9 cellular contexts compared by ENCODE assay signal in the genomic region with DNA sequence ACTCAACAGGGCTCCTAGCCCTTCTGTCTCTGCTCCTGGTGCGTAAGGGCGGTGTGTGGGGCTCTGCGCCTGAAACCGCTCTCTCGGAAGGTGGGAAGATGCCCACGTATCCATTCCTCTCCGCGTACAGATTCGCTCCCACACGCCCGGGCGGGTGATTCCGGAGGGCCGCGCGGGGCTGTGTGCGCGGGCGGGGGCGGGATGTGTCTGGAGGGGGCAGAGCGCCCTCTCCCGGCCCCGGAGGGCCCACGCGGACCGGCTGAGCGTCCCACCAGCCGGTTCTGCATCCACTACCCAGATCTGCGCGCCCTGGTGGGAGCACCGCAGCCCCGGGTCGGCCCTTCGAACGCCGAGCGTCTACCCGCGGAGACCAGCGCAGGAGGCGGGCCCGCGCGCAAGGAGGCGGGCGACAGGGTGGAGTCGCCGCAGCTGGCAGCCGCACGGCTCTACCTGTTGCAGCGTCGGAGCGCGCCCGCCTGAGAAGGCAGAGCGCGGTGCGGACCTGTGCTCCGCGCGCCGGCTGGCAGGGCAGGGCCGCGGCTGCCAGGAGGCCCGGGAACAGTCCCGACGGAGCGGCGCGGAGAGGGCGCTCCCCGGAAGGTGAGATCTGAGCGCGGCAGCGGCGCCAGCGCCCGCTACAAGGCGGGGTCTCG. TPM values are rescaled to one million over a fixed set of nuclear protein-coding genes. Genes with fewer than 3 reads are reported as not detected.
DNase-seq lines count a peak whose midpoint lies in the region; FAIRE-seq and TF ChIP-seq lines count a peak whose summit lies in the region.
"Had no signal": no experiment of that assay in that cellular context is flagged by ENCODE, and none has a peak within 500 bp of the region (broad histone marks: within the 10 kb centered on the region; RNA-seq: fewer than 3 reads in every experiment).

No MANE protein-coding gene starts in this region.

- H3K36me3 Mint-ChIP-seq in Caco-2 (ENCODE audit: insufficient read depth, unreplicated experiment): no peaks in the 10 kb centered on the region

- H3K9me3 ChIP-seq in Caco-2: peaks cover 4% of the 10 kb centered on the region; the same call in 1 of the 2 replicates
- H3K9me3 ChIP-seq in skeletal muscle tissue (ENCODE audit: control insufficient read depth in 3 of 3, low read length in 3 of 3): no peaks in the 10 kb centered on the region

- H3K27ac Mint-ChIP-seq in Caco-2 (ENCODE audit: unreplicated experiment): no peak overlapping the region

- no TSS peak for BruUV-seq in Caco-2 (replicated peaks; lab: Mats Ljungman, UMichigan)

- peaks cover 32% of the 10 kb centered on the region for H3K27me3 Mint-ChIP-seq in Caco-2 (ENCODE audit: insufficient read depth, unreplicated experiment)

- intact Hi-C loops in Caco-2 (cut with micrococcal nuclease; ENCODE audit: unreplicated experiment): loop anchor here (1.0 to 5.0 kb wide), 2 partner anchors 87 to 177 kb away; no protein-coding TSS in a partner anchor

- CTCF ChIA-PET in Caco-2 (lab: Charles Lee): interaction anchor here (0.6 to 1.0 kb wide), 3 partner anchors 87 to 734 kb away, joined by 3 to 11 read pairs (median 3); no protein-coding TSS in a partner anchor

- H3K27me3 ChIP-seq in Caco-2 (replicated peaks; ENCODE audit: control insufficient read depth, insufficient read depth, low read length): peaks cover 5% of the 10 kb centered on the region
- H3K27me3 ChIP-seq in brain microvascular endothelial cell (replicated peaks): peaks cover 34% of the 10 kb centered on the region
- peaks cover 51 to 56% (median 52%) of the 10 kb centered on the region in 3 donors for H3K27me3 ChIP-seq in skeletal muscle tissue (ENCODE audit: control insufficient read depth in 3 of 3, insufficient read depth in 3 of 3, low read length in 3 of 3)

- in situ Hi-C loops in brain microvascular endothelial cell (cut with HindIII; ENCODE audit: low pct_ligation_motif_present, low sequenced_read_pairs): no loop called here

- H3K36me3 ChIP-seq in Caco-2 (ENCODE audit: control insufficient read depth, insufficient read depth, low read length): no peaks in the 10 kb centered on the region
- no peaks in the 10 kb centered on the region for H3K36me3 ChIP-seq in brain microvascular endothelial cell (replicated peaks)
- no peaks in the 10 kb centered on the region for H3K36me3 ChIP-seq in skeletal muscle tissue (ENCODE audit: control insufficient read depth in 3 of 3, insufficient read depth in 3 of 3, low read length in 3 of 3)

- no peaks in the 10 kb centered on the region for H3K9me3 Mint-ChIP-seq in Caco-2 (ENCODE audit: unreplicated experiment)

- peak; percentile 44 to 46 for TF ChIP-seq CTCF in Caco-2 (IDR thresholded peaks at IDR 0.05; ENCODE audit: insufficient read depth in 1 of 2, low read depth in 1 of 2, low read length in 1 of 2, severe bottlenecking in 1 of 2, unreplicated experiment in 1 of 2)
- TF ChIP-seq CTCF in GM20000 (IDR thresholded peaks at IDR 0.05; ENCODE audit: extremely low read depth, missing control alignments): peak; percentile 34
- TF ChIP-seq CTCF in brain microvascular endothelial cell (IDR thresholded peaks at IDR 0.05; ENCODE audit: low read depth, low read length, missing control alignments): peak; percentile 57

- H3K4me3 Mint-ChIP-seq in Caco-2 (ENCODE audit: unreplicated experiment): peak overlapping the region; percentile 85

- no peak overlapping the region for H3K27ac ChIP-seq in brain microvascular endothelial cell
- no peak overlapping the region for H3K27ac ChIP-seq in skeletal muscle tissue (ENCODE audit: low read depth, low read length)

- H3K4me3 ChIP-seq in Caco-2 (ENCODE audit: low read depth, low read length) (peak overlapping the region; percentile 32), brain microvascular endothelial cell (ENCODE audit: low read depth, low read length) (peak overlapping the region; percentile 53), skeletal muscle tissue (ENCODE audit: low read length in 3 of 3) (peak overlapping the region; percentile 13 to 51 (median 27))

- H3K9ac ChIP-seq in skeletal muscle tissue (ENCODE audit: low read depth in 1 of 3, low read length in 3 of 3): no peak overlapping the region

- H3K4me1 ChIP-seq in Caco-2 (peaks cover 8% of the 10 kb centered on the region; the same call in 1 of the 2 replicates), skeletal muscle tissue (ENCODE audit: control insufficient read depth in 3 of 3, insufficient read depth in 3 of 3, low read length in 3 of 3) (peaks cover 11 to 18% (median 17%) of the 10 kb centered on the region in 3 donors)

- peak; percentile 40 for FAIRE-seq in HTR-8/SVneo (lab: Jason Lieb, UNC)

- POLR2A ChIA-PET in Caco-2 (lab: Charles Lee): no interaction called here

- H3K4me1 Mint-ChIP-seq in Caco-2 (ENCODE audit: low read depth, unreplicated experiment): peaks cover 10% of the 10 kb centered on the region

- peak; percentile 52 to 66 for DNase-seq in Caco-2
- peak; percentile 88 for DNase-seq in GM20000 (ENCODE audit: low spot score)
- peak; percentile 43 for DNase-seq in HTR-8/SVneo (ENCODE audit: insufficient read length, low spot score)
- DNase-seq in SK-N-DZ (ENCODE audit: low spot score): peak; percentile 33
- peak; percentile 13 for DNase-seq in brain microvascular endothelial cell
- peak; percentile 88 for DNase-seq in iPS-NIHi11 (ENCODE audit: low spot score)
- DNase-seq in RKO (ENCODE audit: low spot score): no peak

RNA-seq across cellular contexts. Expression of a gene that starts 1.4 kb away (rescaled TPM):
- total RNA-seq in Caco-2 (2022) (not detected in 2 replicates), skeletal muscle tissue (under 0.01 TPM)
- 0.13 TPM in 1 of 2 replicates, not detected in the other for polyA plus RNA-seq in SK-N-DZ (2014; cell fraction: cytosol; rRNA removed)
- 0.10 TPM in 1 of 2 replicates, not detected in the other for polyA plus RNA-seq in SK-N-DZ (2014; cell fraction: nucleus; rRNA removed)
- total RNA-seq: activated CD8-positive, alpha-beta memory T cell treated with anti-CD3 and anti-CD28 coated beads for 36 hours had no signal
